ENCODE assay signal across 1 cellular context in the genomic region with DNA sequence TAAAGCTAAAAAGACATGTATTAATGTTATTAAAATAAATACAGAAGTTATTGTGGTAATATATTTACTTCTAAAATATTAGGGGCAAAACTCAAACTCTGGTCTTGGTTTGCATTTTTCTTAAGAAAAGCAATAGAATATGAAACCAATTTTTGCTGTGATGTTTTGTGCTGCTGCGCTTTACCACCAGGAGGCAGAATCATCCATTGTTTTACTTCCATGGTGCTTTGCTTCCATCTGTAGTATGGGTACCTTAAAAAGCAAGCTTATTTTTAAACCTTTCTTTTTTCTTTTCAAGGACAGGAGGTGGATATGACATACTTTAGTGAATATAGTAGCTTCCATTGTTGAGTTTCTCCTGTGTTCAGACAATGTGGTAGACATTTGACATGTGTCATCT.
TF ChIP-seq lines count a peak whose summit lies in the region.

No MANE protein-coding gene starts in this region.

TF ChIP-seq in GM12878, 131 proteins besides CTCF, POLR2A, EP300 and RAD21:
- TF ChIP-seq, protein P1, sequence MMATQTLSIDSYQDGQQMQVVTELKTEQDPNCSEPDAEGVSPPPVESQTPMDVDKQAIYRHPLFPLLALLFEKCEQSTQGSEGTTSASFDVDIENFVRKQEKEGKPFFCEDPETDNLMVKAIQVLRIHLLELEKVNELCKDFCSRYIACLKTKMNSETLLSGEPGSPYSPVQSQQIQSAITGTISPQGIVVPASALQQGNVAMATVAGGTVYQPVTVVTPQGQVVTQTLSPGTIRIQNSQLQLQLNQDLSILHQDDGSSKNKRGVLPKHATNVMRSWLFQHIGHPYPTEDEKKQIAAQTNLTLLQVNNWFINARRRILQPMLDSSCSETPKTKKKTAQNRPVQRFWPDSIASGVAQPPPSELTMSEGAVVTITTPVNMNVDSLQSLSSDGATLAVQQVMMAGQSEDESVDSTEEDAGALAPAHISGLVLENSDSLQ (IDR thresholded peaks at IDR 0.05): no peak
- TF ChIP-seq, protein P2, sequence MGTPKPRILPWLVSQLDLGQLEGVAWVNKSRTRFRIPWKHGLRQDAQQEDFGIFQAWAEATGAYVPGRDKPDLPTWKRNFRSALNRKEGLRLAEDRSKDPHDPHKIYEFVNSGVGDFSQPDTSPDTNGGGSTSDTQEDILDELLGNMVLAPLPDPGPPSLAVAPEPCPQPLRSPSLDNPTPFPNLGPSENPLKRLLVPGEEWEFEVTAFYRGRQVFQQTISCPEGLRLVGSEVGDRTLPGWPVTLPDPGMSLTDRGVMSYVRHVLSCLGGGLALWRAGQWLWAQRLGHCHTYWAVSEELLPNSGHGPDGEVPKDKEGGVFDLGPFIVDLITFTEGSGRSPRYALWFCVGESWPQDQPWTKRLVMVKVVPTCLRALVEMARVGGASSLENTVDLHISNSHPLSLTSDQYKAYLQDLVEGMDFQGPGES (IDR thresholded peaks at IDR 0.05): no peak
- TF ChIP-seq, protein P3, sequence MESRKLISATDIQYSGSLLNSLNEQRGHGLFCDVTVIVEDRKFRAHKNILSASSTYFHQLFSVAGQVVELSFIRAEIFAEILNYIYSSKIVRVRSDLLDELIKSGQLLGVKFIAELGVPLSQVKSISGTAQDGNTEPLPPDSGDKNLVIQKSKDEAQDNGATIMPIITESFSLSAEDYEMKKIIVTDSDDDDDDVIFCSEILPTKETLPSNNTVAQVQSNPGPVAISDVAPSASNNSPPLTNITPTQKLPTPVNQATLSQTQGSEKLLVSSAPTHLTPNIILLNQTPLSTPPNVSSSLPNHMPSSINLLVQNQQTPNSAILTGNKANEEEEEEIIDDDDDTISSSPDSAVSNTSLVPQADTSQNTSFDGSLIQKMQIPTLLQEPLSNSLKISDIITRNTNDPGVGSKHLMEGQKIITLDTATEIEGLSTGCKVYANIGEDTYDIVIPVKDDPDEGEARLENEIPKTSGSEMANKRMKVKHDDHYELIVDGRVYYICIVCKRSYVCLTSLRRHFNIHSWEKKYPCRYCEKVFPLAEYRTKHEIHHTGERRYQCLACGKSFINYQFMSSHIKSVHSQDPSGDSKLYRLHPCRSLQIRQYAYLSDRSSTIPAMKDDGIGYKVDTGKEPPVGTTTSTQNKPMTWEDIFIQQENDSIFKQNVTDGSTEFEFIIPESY (IDR thresholded peaks at IDR 0.05): no peak
- TF ChIP-seq, protein P4, sequence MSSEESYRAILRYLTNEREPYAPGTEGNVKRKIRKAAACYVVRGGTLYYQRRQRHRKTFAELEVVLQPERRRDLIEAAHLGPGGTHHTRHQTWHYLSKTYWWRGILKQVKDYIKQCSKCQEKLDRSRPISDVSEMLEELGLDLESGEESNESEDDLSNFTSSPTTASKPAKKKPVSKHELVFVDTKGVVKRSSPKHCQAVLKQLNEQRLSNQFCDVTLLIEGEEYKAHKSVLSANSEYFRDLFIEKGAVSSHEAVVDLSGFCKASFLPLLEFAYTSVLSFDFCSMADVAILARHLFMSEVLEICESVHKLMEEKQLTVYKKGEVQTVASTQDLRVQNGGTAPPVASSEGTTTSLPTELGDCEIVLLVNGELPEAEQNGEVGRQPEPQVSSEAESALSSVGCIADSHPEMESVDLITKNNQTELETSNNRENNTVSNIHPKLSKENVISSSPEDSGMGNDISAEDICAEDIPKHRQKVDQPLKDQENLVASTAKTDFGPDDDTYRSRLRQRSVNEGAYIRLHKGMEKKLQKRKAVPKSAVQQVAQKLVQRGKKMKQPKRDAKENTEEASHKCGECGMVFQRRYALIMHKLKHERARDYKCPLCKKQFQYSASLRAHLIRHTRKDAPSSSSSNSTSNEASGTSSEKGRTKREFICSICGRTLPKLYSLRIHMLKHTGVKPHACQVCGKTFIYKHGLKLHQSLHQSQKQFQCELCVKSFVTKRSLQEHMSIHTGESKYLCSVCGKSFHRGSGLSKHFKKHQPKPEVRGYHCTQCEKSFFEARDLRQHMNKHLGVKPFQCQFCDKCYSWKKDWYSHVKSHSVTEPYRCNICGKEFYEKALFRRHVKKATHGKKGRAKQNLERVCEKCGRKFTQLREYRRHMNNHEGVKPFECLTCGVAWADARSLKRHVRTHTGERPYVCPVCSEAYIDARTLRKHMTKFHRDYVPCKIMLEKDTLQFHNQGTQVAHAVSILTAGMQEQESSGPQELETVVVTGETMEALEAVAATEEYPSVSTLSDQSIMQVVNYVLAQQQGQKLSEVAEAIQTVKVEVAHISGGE (CRISPR knock-in tag; IDR thresholded peaks at IDR 0.05): no peak
- TF ChIP-seq GABPA (IDR thresholded peaks at IDR 0.05; ENCODE audit: low read depth) (no peak), RCOR1 (conservative IDR thresholded peaks at IDR 0.05; ENCODE audit: low read depth, low read length) (no peak), MEF2B (IDR thresholded peaks at IDR 0.05; ENCODE audit: partially characterized antibody, poor library complexity, severe bottlenecking) (no peak), NFXL1 (IDR thresholded peaks at IDR 0.05; ENCODE audit: borderline replicate concordance) (no peak), YY1 (IDR thresholded peaks at IDR 0.05; ENCODE audit: low read depth, low read length) (0 out of 2 replicates have a peak, but pooled peaks have one; percentile 17), SMC3 (IDR thresholded peaks at IDR 0.05; ENCODE audit: borderline replicate concordance, low read length) (peak; percentile 93), KAT2A (conservative IDR thresholded peaks at IDR 0.05; ENCODE audit: control insufficient read depth, low read depth, low read length) (no peak)
- TF ChIP-seq, protein P5, sequence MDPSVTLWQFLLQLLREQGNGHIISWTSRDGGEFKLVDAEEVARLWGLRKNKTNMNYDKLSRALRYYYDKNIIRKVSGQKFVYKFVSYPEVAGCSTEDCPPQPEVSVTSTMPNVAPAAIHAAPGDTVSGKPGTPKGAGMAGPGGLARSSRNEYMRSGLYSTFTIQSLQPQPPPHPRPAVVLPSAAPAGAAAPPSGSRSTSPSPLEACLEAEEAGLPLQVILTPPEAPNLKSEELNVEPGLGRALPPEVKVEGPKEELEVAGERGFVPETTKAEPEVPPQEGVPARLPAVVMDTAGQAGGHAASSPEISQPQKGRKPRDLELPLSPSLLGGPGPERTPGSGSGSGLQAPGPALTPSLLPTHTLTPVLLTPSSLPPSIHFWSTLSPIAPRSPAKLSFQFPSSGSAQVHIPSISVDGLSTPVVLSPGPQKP (IDR thresholded peaks at IDR 0.05; ENCODE audit: low read depth, low read length): no peak
- TF ChIP-seq, protein P6, sequence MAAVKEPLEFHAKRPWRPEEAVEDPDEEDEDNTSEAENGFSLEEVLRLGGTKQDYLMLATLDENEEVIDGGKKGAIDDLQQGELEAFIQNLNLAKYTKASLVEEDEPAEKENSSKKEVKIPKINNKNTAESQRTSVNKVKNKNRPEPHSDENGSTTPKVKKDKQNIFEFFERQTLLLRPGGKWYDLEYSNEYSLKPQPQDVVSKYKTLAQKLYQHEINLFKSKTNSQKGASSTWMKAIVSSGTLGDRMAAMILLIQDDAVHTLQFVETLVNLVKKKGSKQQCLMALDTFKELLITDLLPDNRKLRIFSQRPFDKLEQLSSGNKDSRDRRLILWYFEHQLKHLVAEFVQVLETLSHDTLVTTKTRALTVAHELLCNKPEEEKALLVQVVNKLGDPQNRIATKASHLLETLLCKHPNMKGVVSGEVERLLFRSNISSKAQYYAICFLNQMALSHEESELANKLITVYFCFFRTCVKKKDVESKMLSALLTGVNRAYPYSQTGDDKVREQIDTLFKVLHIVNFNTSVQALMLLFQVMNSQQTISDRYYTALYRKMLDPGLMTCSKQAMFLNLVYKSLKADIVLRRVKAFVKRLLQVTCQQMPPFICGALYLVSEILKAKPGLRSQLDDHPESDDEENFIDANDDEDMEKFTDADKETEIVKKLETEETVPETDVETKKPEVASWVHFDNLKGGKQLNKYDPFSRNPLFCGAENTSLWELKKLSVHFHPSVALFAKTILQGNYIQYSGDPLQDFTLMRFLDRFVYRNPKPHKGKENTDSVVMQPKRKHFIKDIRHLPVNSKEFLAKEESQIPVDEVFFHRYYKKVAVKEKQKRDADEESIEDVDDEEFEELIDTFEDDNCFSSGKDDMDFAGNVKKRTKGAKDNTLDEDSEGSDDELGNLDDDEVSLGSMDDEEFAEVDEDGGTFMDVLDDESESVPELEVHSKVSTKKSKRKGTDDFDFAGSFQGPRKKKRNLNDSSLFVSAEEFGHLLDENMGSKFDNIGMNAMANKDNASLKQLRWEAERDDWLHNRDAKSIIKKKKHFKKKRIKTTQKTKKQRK (IDR thresholded peaks at IDR 0.05; ENCODE audit: low read depth, low read length): no peak
